15 cellular contexts compared by ENCODE assay signal in the genomic region with DNA sequence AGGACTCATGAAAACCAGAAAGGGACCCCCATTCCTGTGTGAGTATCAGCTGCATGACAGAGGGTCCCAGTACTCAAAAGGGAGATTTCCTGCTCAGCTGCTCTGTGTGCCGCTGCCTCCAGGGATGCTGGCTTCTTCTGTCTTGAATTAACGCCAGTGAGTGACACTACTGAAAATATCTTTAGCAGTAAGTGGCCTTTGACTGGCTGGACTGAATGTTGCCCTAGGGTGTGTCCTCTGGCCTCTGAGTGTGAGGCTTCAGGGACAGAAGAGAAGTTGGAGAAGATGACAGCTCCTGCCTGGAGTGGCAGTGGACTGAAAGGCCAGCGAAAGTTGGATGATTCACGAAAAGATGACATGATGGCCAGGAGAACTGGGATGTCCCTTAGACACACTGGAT.
DNase-seq lines count a peak whose midpoint lies in the region; ATAC-seq and TF ChIP-seq lines count a peak whose summit lies in the region.
"Had no signal": no experiment of that assay in that cellular context is flagged by ENCODE, and none has a peak within 500 bp of the region (broad histone marks: within the 10 kb centered on the region; RNA-seq: fewer than 3 reads in every experiment).

No MANE protein-coding gene starts in this region.

- no peak overlapping the region for H3K4me3 ChIP-seq in heart left ventricle
- no peak overlapping the region for H3K4me3 ChIP-seq in right cardiac atrium (ENCODE audit: low read length)
- no peak overlapping the region for H3K4me3 ChIP-seq in gastrocnemius medialis
- H3K4me3 ChIP-seq: GM12878 had no signal

- CTCF ChIA-PET in activated CD4-positive, alpha-beta memory T cell treated with anti-CD3 and anti-CD28 coated beads, Interleukin-2, amount 10 ng/mL, durations not matched to agents 7 days and 5 days (lab: Charles Lee) = no interaction called here

- H3K27me3 Mint-ChIP-seq in activated CD4-positive, alpha-beta memory T cell treated with anti-CD3 and anti-CD28 coated beads, Interleukin-2, amount 10 ng/mL, durations not matched to agents 7 days and 5 days = no peaks in the 10 kb centered on the region

- DNase-seq in heart left ventricle (peak in 1 of 5 donors; percentile 41), right cardiac atrium (no peak), left ventricle myocardium superior (peak; percentile 28), gastrocnemius medialis (no peak), HPDE6-E6E7 (ENCODE audit: extremely low spot score) (no peak)
- no peak for DNase-seq in activated CD4-positive, alpha-beta memory T cell treated with anti-CD3 and anti-CD28 coated beads, Interleukin-2, amount 10 ng/mL, durations not matched to agents 7 days and 5 days
- DNase-seq in activated CD8-positive, alpha-beta memory T cell treated with anti-CD3 and anti-CD28 coated beads, Interleukin-2, amount 50 U/mL, for 4 hours = no peak
- DNase-seq: ACHN; CD4-positive, alpha-beta memory T cell; DMS79; HCEC 1CT; IMR-90 had no signal

- TF ChIP-seq POLR2A in heart left ventricle (IDR thresholded peaks at IDR 0.05) (no peak), gastrocnemius medialis (IDR thresholded peaks at IDR 0.05) (no peak)

- POLR2A ChIA-PET in activated CD4-positive, alpha-beta memory T cell treated with anti-CD3 and anti-CD28 coated beads, Interleukin-2, amount 10 ng/mL, durations not matched to agents 7 days and 5 days (lab: Charles Lee) = no interaction called here

- 61 to 70% (median 64%) methylated on average over 3 to 4 of the region's 4 CpGs for WGBS in heart left ventricle, 4 donors
- 77% methylated on average over 4 of the region's 4 CpGs for WGBS in right cardiac atrium

- peaks cover 0 to 57% (median 17%) of the 10 kb centered on the region in 9 donors for H3K36me3 ChIP-seq in heart left ventricle
- H3K36me3 ChIP-seq in gastrocnemius medialis = no peaks in the 10 kb centered on the region

- no peaks in the 10 kb centered on the region for H3K9me3 Mint-ChIP-seq in activated CD4-positive, alpha-beta memory T cell treated with anti-CD3 and anti-CD28 coated beads, Interleukin-2, amount 10 ng/mL, durations not matched to agents 7 days and 5 days

- H3K27me3 ChIP-seq in heart left ventricle (no peaks in the 10 kb centered on the region), right cardiac atrium (ENCODE audit: control insufficient read depth, insufficient read depth) (no peaks in the 10 kb centered on the region), gastrocnemius medialis (no peaks in the 10 kb centered on the region)

- intact Hi-C loops in heart left ventricle (cut with DNase I) = no loop called here
- intact Hi-C loops in right cardiac atrium (cut with DNase I) = no loop called here
- intact Hi-C loops in left ventricle myocardium superior (cut with micrococcal nuclease) = no loop called here
- intact Hi-C loops in gastrocnemius medialis (cut with DNase I; ENCODE audit: low total_unique reads) = no loop called here

- ATAC-seq in heart left ventricle = peak; percentile 71 to 82 (median 76)
- ATAC-seq in right cardiac atrium = no peak
- peak; percentile 88 for ATAC-seq in left ventricle myocardium superior
- peak in 1 of 2 donors; percentile 49 for ATAC-seq in gastrocnemius medialis
- ATAC-seq in HG03095 (IDR thresholded peaks at IDR 0.05; ENCODE audit: unreplicated experiment) = no peak
- ATAC-seq: GM12878 had no signal

- H3K4me3 Mint-ChIP-seq in activated CD4-positive, alpha-beta memory T cell treated with anti-CD3 and anti-CD28 coated beads, Interleukin-2, amount 10 ng/mL, durations not matched to agents 7 days and 5 days = no peak overlapping the region
- H3K4me3 Mint-ChIP-seq: CD4-positive, alpha-beta memory T cell had no signal

- in situ Hi-C loops in gastrocnemius medialis (cut with MboI; ENCODE audit: low sequenced_read_pairs in 4 of 4) = no loop called here

- H3K4me1 Mint-ChIP-seq in activated CD4-positive, alpha-beta memory T cell treated with anti-CD3 and anti-CD28 coated beads, Interleukin-2, amount 10 ng/mL, durations not matched to agents 7 days and 5 days = no peaks in the 10 kb centered on the region
- H3K4me1 Mint-ChIP-seq: CD4-positive, alpha-beta memory T cell had no signal

- no peaks in the 10 kb centered on the region for H3K36me3 Mint-ChIP-seq in activated CD4-positive, alpha-beta memory T cell treated with anti-CD3 and anti-CD28 coated beads, Interleukin-2, amount 10 ng/mL, durations not matched to agents 7 days and 5 days (ENCODE audit: low read depth)
- H3K36me3 Mint-ChIP-seq: CD4-positive, alpha-beta memory T cell had no signal

- H3K27ac ChIP-seq in heart left ventricle (peak overlapping the region in 3 of 12 donors; percentile 20 to 49 (median 32)), right cardiac atrium (ENCODE audit: low read length) (no peak overlapping the region), gastrocnemius medialis (peak overlapping the region in 3 of 4 donors; percentile 3 to 77 (median 47))
- H3K27ac ChIP-seq: C4-2B had no signal

- TF ChIP-seq CTCF in heart left ventricle (IDR thresholded peaks at IDR 0.05) (no peak), gastrocnemius medialis (IDR thresholded peaks at IDR 0.05 in 4 of 5, conservative IDR thresholded peaks at IDR 0.05 in 1 of 5) (no peak)

- H3K27ac Mint-ChIP-seq in activated CD4-positive, alpha-beta memory T cell treated with anti-CD3 and anti-CD28 coated beads, Interleukin-2, amount 10 ng/mL, durations not matched to agents 7 days and 5 days = no peak overlapping the region
- H3K27ac Mint-ChIP-seq: CD4-positive, alpha-beta memory T cell had no signal

- H3K4me1 ChIP-seq in heart left ventricle (peaks cover 0 to 26% (median 15%) of the 10 kb centered on the region in 12 donors), right cardiac atrium (ENCODE audit: control insufficient read depth, insufficient read depth, low read length) (no peaks in the 10 kb centered on the region), gastrocnemius medialis (peaks cover 10 to 16% of the 10 kb centered on the region in 2 donors)

- no peaks in the 10 kb centered on the region for H3K9me3 ChIP-seq in heart left ventricle
- H3K9me3 ChIP-seq in right cardiac atrium (ENCODE audit: control insufficient read depth, low read length) = no peaks in the 10 kb centered on the region
- H3K9me3 ChIP-seq in gastrocnemius medialis = no peaks in the 10 kb centered on the region

Comparison
In these comparisons a context has a peak if more than half of its experiments do, and no peak if none do; other contexts are left out.
1. ATAC-seq: peak in heart left ventricle (4 of 4) and left ventricle myocardium superior (single experiment); none in right cardiac atrium (0 of 2) and HG03095 (single experiment).